Comparison of ENCODE assay signal across 8 cellular contexts in genomic region chr12:50401383-50402155, GRCh38. TPM values are rescaled to one million over a fixed set of nuclear protein-coding genes. Genes with fewer than 3 reads are reported as not detected.
A peak's percentile ranks its signal among the peaks of the same experiment; 100 is the strongest.
DNase-seq lines count a peak whose midpoint lies in the region; ATAC-seq and TF ChIP-seq lines count a peak whose summit lies in the region.

No MANE protein-coding gene starts in this region.

- dilution Hi-C loops in mammary epithelial cell (cut with HindIII; ENCODE audit: low sequenced_read_pairs) = no loop called here

- peak overlapping the region; percentile 90 for H3K27ac ChIP-seq in A673 (ENCODE audit: low read depth, low read length, poor library complexity, severe bottlenecking)
- peak overlapping the region; percentile 81 for H3K27ac ChIP-seq in mammary epithelial cell (ENCODE audit: insufficient read depth, low read depth, low read length)
- H3K27ac ChIP-seq in smooth muscle cell (ENCODE audit: low read depth) = peak overlapping the region; percentile 87

- H3K4me3 ChIP-seq in A673 (ENCODE audit: low read depth, low read length, poor library complexity, severe bottlenecking) = peak overlapping the region; percentile 82
- H3K4me3 ChIP-seq in GM12875 (ENCODE audit: low read depth, low read length) = peak overlapping the region; percentile 91
- peak overlapping the region; percentile 80 to 95 (median 81) for H3K4me3 ChIP-seq in mammary epithelial cell (replicated peaks in 1 of 3; ENCODE audit: insufficient read depth in 1 of 3, low read depth in 2 of 3, low read length in 3 of 3)
- H3K4me3 ChIP-seq in smooth muscle cell = peak overlapping the region; percentile 77

- H3K36me3 ChIP-seq in A673 (ENCODE audit: insufficient read depth, low read length, poor library complexity, severe bottlenecking) = no peaks in the 10 kb centered on the region
- H3K36me3 ChIP-seq in mammary epithelial cell (ENCODE audit: insufficient read depth, low read length) = no peaks in the 10 kb centered on the region
- H3K36me3 ChIP-seq in smooth muscle cell (ENCODE audit: low read depth) = no peaks in the 10 kb centered on the region

- no peaks in the 10 kb centered on the region for H3K9me3 ChIP-seq in A673 (ENCODE audit: low read depth, low read length, poor library complexity, severe bottlenecking)
- no peaks in the 10 kb centered on the region for H3K9me3 ChIP-seq in mammary epithelial cell (replicated peaks; ENCODE audit: insufficient read depth, low read length)
- H3K9me3 ChIP-seq in smooth muscle cell (replicated peaks; ENCODE audit: low read depth) = no peaks in the 10 kb centered on the region

- POLR2A ChIA-PET in A673 (lab: Charles Lee; ENCODE audit: low non-redundant PET) = no interaction called here

- H3K27me3 ChIP-seq in A673 (replicated peaks; ENCODE audit: insufficient read depth, low read depth, low read length, poor library complexity) (no peaks in the 10 kb centered on the region), mammary epithelial cell (ENCODE audit: insufficient read depth, low read length) (no peaks in the 10 kb centered on the region), smooth muscle cell (ENCODE audit: low read depth) (no peaks in the 10 kb centered on the region)

- intact Hi-C loops in A673 (cut with micrococcal nuclease; ENCODE audit: unreplicated experiment) = no loop called here
- intact Hi-C loops in mammary epithelial cell (cut with micrococcal nuclease) = loop anchor here (2.0 to 5.0 kb wide), 4 partner anchors 75 to 314 kb away; partner anchors contain the start of gene SMARCD1

- peak overlapping the region; percentile 82 for H3K9ac ChIP-seq in mammary epithelial cell (ENCODE audit: insufficient read depth, low read length)
- H3K9ac ChIP-seq in smooth muscle cell (ENCODE audit: low read depth) = peak overlapping the region; percentile 69

- H3K4me1 ChIP-seq in A673 (ENCODE audit: insufficient read depth, low read length, poor library complexity, severe bottlenecking) (peaks cover 13% of the 10 kb centered on the region), mammary epithelial cell (ENCODE audit: insufficient read depth, low read length) (peaks cover 6% of the 10 kb centered on the region), smooth muscle cell (ENCODE audit: low read depth) (peaks cover 19% of the 10 kb centered on the region)

- BruUV-seq in A673 (replicated peaks; lab: Mats Ljungman, UMichigan) (TSS peak; percentile 57), mammary epithelial cell (replicated peaks; lab: Mats Ljungman, UMichigan) (TSS peak; percentile 34)

- peaks cover 15% of the 10 kb centered on the region for H3F3A ChIP-seq in smooth muscle cell (ENCODE audit: low read depth)

- no peak for ATAC-seq in GM18868 (IDR thresholded peaks at IDR 0.05; ENCODE audit: unreplicated experiment)

- DNase-seq in A673 (ENCODE audit: low spot score) (peak; percentile 30), NCI-H146 treated with DMSO at 0.1 percent for 48 hours (lab: John Stamatoyannopoulos, UW; ENCODE audit: unreplicated experiment) (peak; percentile 42), mammary epithelial cell (peak; percentile 25), islet precursor cell (peak; percentile 43), smooth muscle cell (lab: John Stamatoyannopoulos, UW; ENCODE audit: unreplicated experiment) (no peak), middle frontal gyrus (ENCODE audit: extremely low spot score, low spot score) (no peak)

- H3K79me2 ChIP-seq in mammary epithelial cell (ENCODE audit: insufficient read depth, low read length) (peaks cover 59% of the 10 kb centered on the region), smooth muscle cell (ENCODE audit: low read depth) (peaks cover 52% of the 10 kb centered on the region)

- in situ Hi-C loops in mammary epithelial cell (cut with MboI; ENCODE audit: low sequenced_read_pairs in 2 of 2) = loop anchor here in 1 of 2 donors (25.0 kb wide), 1 partner anchor 189 kb away; no protein-coding TSS in a partner anchor

- TF ChIP-seq CTCF in A673 (conservative IDR thresholded peaks at IDR 0.05; ENCODE audit: low read depth, low read length) = no peak
- TF ChIP-seq CTCF in GM12875 (IDR thresholded peaks at IDR 0.05; ENCODE audit: borderline replicate concordance, insufficient read depth, low read depth, low read length) = no peak
- TF ChIP-seq CTCF in mammary epithelial cell (conservative IDR thresholded peaks at IDR 0.05 in 1 of 2, IDR thresholded peaks at IDR 0.05 in 1 of 2; ENCODE audit: extremely low read depth in 1 of 2, insufficient read depth in 1 of 2, low read depth in 1 of 2, low read length in 2 of 2) = no peak
- no peak for TF ChIP-seq CTCF in smooth muscle cell (IDR thresholded peaks at IDR 0.05; ENCODE audit: borderline replicate concordance, insufficient read depth, poor library complexity, severe bottlenecking)

- no peaks in the 10 kb centered on the region for H4K20me1 ChIP-seq in mammary epithelial cell (ENCODE audit: insufficient read depth, low read length)
- peaks cover 24% of the 10 kb centered on the region for H4K20me1 ChIP-seq in smooth muscle cell (ENCODE audit: low read depth)

- H2AFZ ChIP-seq in mammary epithelial cell (ENCODE audit: low read depth, low read length) (peak overlapping the region; percentile 96), smooth muscle cell (ENCODE audit: low read depth) (peak overlapping the region; percentile 97)

- peak overlapping the region; percentile 83 for H3K4me2 ChIP-seq in mammary epithelial cell (ENCODE audit: insufficient read depth, low read depth, low read length)
- H3K4me2 ChIP-seq in smooth muscle cell = peak overlapping the region; percentile 94

- CTCF ChIA-PET in A673 (lab: Charles Lee) = no interaction called here
- CTCF ChIA-PET in mammary epithelial cell (lab: Charles Lee; ENCODE audit: low non-redundant PET) = no interaction called here

- WGBS in mammary epithelial cell (ENCODE audit: low coverage, missing lambda C conversion rate) = 1% methylated on average over 27 of the region's 29 CpGs
- WGBS in smooth muscle cell (ENCODE audit: low lambda C conversion rate) = under 1% methylated on average over 29 of the region's 29 CpGs

RNA-seq across cellular contexts. Expression of gene LARP4, which starts 0.9 kb away (rescaled TPM):
- total RNA-seq in A673 (2021) (91.0 and 93.5 TPM in 2 replicates), mammary epithelial cell (10 to 100 TPM; 45.0 to 65.0 TPM), smooth muscle cell (37.9 and 42.8 TPM in 2 replicates)
- polyA plus RNA-seq in mammary epithelial cell (21.3 TPM), smooth muscle cell (11.7 and 16.2 TPM in 2 replicates)
- 44.1 TPM for polyA minus RNA-seq in mammary epithelial cell

RNA-seq across cellular contexts. Expression of gene FAM186A, which starts 5.2 kb away (rescaled TPM):
- not detected in 2 replicates for total RNA-seq in A673 (2021)
- total RNA-seq in mammary epithelial cell = not detected
- not detected for polyA plus RNA-seq in mammary epithelial cell
- polyA minus RNA-seq in mammary epithelial cell = not detected
- total RNA-seq in smooth muscle cell = not detected in 2 replicates
- polyA plus RNA-seq in smooth muscle cell = not detected in 2 replicates

Comparison
In these comparisons a context has a peak if more than half of its experiments do, and no peak if none do; other contexts are left out.
1. DNase-seq: peak in A673 (single experiment), NCI-H146 treated with DMSO at 0.1 percent for 48 hours (single experiment), mammary epithelial cell (single experiment) and islet precursor cell (single experiment); none in smooth muscle cell (single experiment) and middle frontal gyrus (single experiment).
2. Peak in every context shown above with its lines, with median percentiles within 50 percentile points of each other: H3K27ac ChIP-seq and H3K4me3 ChIP-seq.